11 cellular contexts compared by ENCODE assay signal in the genomic region with DNA sequence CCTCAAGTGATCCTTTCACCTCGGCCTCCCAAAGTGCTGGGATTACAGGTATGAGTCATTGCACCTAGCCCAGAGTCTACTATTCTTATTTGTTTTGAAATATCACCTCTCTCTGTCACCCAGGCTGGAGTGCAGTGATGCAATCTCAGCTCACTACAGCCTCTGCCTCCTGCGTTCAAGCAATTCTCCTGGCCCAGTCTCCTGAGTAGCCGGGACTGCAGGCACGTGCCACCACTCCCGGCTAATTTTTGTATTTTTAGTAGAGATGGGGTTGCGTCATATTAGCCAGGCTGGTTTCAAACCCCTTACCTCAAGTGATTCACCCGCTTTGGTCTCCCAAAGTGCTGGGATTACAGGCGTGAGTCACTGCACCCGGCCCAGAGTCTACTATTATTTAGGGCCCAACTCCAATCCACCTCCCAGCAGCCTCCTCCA. TPM values are rescaled to one million over a fixed set of nuclear protein-coding genes. Genes with fewer than 3 reads are reported as not detected.
"Had no signal": no experiment of that assay in that cellular context is flagged by ENCODE, and none has a peak within 500 bp of the region (broad histone marks: within the 10 kb centered on the region; RNA-seq: fewer than 3 reads in every experiment).

No MANE protein-coding gene starts in this region.

RNA-seq across cellular contexts. Expression of gene CCKAR, which starts 10.3 kb away (rescaled TPM):
- total RNA-seq: activated CD4-positive, alpha-beta memory T cell treated with anti-CD3 and anti-CD28 coated beads, Interleukin-2, amount 10 ng/mL, durations not matched to agents 7 days and 5 days; activated CD4-positive, alpha-beta T cell treated with anti-CD3 and anti-CD28 coated beads for 36 hours; cerebellum; dermis blood vessel endothelial cell; left colon; lung microvascular endothelial cell; mononuclear cell; naive thymus-derived CD8-positive, alpha-beta T cell; spleen; subcutaneous adipose tissue; tibial nerve had no signal
- polyA plus RNA-seq: naive thymus-derived CD8-positive, alpha-beta T cell; spleen had no signal
